In the genomic region with DNA sequence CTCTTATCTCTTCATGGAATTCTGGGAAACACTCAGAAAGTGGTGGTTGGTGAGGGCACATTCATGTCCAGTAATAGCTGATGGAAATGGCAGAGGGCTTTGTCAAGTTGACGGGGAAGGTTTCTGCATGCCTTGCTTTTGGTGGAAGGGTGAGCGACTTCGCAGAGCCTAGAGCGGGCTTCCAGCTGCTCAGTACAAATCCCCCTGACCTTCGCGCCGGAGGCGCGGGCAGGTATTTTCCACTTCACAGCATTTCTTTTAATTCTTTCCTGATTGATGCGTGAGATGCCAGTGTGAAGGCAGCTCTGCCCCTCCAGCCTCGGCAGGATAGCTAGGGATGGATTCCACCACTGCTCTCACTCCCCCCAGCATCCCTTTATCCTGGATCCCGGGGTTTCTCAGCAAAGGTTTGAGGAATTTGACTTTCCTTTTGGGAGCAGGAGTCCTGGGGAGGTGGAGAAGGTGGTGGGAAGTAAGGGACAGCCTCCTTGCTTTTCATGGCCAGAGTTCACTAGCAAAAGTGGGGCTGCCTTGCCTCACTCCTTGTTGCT, we compare ENCODE assay signal across 20 cellular contexts.
DNase-seq lines count a peak whose midpoint lies in the region; ATAC-seq and TF ChIP-seq lines count a peak whose summit lies in the region.
"Had no signal": no experiment of that assay in that cellular context is flagged by ENCODE, and none has a peak within 500 bp of the region (broad histone marks: within the 10 kb centered on the region; RNA-seq: fewer than 3 reads in every experiment).

No MANE protein-coding gene starts in this region.

- ATAC-seq in activated B cell treated with CpG ODN at 0.5 μM for 24 hours (ENCODE audit: low read depth) (no peak), GM18520 (IDR thresholded peaks at IDR 0.05; ENCODE audit: unreplicated experiment) (no peak)

- no peaks in the 10 kb centered on the region for H3K27me3 Mint-ChIP-seq in activated B cell treated with CpG ODN at 0.5 μM for 24 hours
- H3K27me3 Mint-ChIP-seq in immature natural killer cell (ENCODE audit: low read depth in 3 of 3) = peaks cover 1 to 17% (median 4%) of the 10 kb centered on the region in 3 donors

- no peak overlapping the region for H3K4me3 Mint-ChIP-seq in activated B cell treated with CpG ODN at 0.5 μM for 24 hours
- H3K4me3 Mint-ChIP-seq in immature natural killer cell = no peak overlapping the region

- H3K4me1 Mint-ChIP-seq in activated B cell treated with CpG ODN at 0.5 μM for 24 hours (peaks cover 25% of the 10 kb centered on the region), immature natural killer cell (peaks cover 75 to 95% of the 10 kb centered on the region in 2 donors)

- no peak for TF ChIP-seq CTCF in activated B cell treated with CpG ODN at 0.5 μM for 24 hours (IDR thresholded peaks at IDR 0.05)

- H3K36me3 Mint-ChIP-seq in activated B cell treated with CpG ODN at 0.5 μM for 24 hours (ENCODE audit: low read depth) (peaks cover 23% of the 10 kb centered on the region), immature natural killer cell (no peaks in the 10 kb centered on the region)

- H3K9me3 Mint-ChIP-seq in activated B cell treated with CpG ODN at 0.5 μM for 24 hours (no peaks in the 10 kb centered on the region), immature natural killer cell (no peaks in the 10 kb centered on the region)

- CTCF ChIA-PET in activated B cell treated with CpG ODN at 0.5 μM for 24 hours (lab: Charles Lee) = interaction anchor here (0.7 to 1.1 kb wide), 5 partner anchors 11 to 274 kb away, joined by 3 read pairs; no protein-coding TSS in a partner anchor

- intact Hi-C loops in activated B cell treated with CpG ODN at 0.5 μM for 24 hours (cut with micrococcal nuclease) = no loop called here

- DNase-seq in ELF-1 (ENCODE audit: low read depth, low spot score) (peak; percentile 37), activated B cell treated with CpG ODN at 0.5 μM for 24 hours (no peak), immature natural killer cell (no peak), retina (peak; percentile 61), medulla oblongata (ENCODE audit: extremely low spot score) (no peak)
- no peak for DNase-seq in central memory CD4-positive, alpha-beta T cell
- no peak for DNase-seq in activated CD4-positive, CD25-positive, alpha-beta regulatory T cell treated with anti-CD3 and anti-CD28 coated beads, Interleukin-2, amount 50 U/mL, for 72 hours
- DNase-seq: ACHN; COR-L47; DMS 273 treated with DMSO at 0.1 percent for 48 hours; GDM1; GOT3; KBM-7; NCI-H187; NCI-H2107; NCI-H510A; NCI-H748 treated with DMSO at 0.1 percent for 48 hours; NK-92 treated with Interleukin-12 subunit alpha and Interleukin-12 subunit beta, amount 100 ng/mL, for 24 hours; Peyer's patch had no signal

- H3K27ac Mint-ChIP-seq in activated B cell treated with CpG ODN at 0.5 μM for 24 hours (peak overlapping the region; percentile 56), immature natural killer cell (peak overlapping the region in 4 of 6 donors; percentile 13 to 34 (median 28))

- POLR2A ChIA-PET in activated B cell treated with CpG ODN at 0.5 μM for 24 hours (lab: Charles Lee) = no interaction called here

Comparison
In these comparisons a context has a peak if more than half of its experiments do, and no peak if none do; other contexts are left out.
1. DNase-seq: peak in ELF-1 (single experiment) and retina (single experiment); none in activated B cell treated with CpG ODN at 0.5 μM for 24 hours (single experiment), immature natural killer cell (0 of 3), central memory CD4-positive, alpha-beta T cell (single experiment), activated CD4-positive, CD25-positive, alpha-beta regulatory T cell treated with anti-CD3 and anti-CD28 coated beads, Interleukin-2, amount 50 U/mL, for 72 hours (single experiment) and medulla oblongata (single experiment).